26 cellular contexts compared by ENCODE assay signal in the genomic region with DNA sequence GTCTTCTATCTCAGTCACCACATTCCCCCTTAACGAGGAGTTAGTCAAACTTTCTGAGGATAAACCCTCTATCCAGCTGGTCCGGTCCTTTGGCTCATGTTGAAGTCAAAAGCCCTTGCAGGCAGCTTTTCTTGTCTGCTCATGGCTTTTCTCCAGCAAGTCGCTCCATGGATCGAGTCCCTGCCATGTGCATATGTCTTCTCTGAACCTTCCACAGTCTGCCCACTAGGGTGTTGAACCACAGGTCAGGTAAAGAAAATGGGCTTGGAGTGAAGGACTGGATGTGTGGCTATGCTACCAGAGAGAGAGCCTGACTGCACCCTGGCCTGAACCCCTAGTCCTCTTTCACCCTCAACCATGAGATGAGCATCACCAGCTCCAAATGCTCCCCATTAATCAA.
DNase-seq lines count a peak whose midpoint lies in the region; FAIRE-seq and TF ChIP-seq lines count a peak whose summit lies in the region.
"Had no signal": no experiment of that assay in that cellular context is flagged by ENCODE, and none has a peak within 500 bp of the region (broad histone marks: within the 10 kb centered on the region; RNA-seq: fewer than 3 reads in every experiment).

No MANE protein-coding gene starts in this region.

- H3K9me3 Mint-ChIP-seq in activated T-cell treated with anti-CD3 and anti-CD28 coated beads, Interleukin-2, amount 50 U/mL, for 24 hours, result no peaks in the 10 kb centered on the region
- H3K9me3 Mint-ChIP-seq: CD8-positive, alpha-beta T cell had no signal

- in situ Hi-C loops in astrocyte of the spinal cord (cut with HindIII; ENCODE audit: low sequenced_read_pairs), result no loop called here

- peak; percentile 5 for TF ChIP-seq CTCF in astrocyte of the spinal cord (IDR thresholded peaks at IDR 0.05; ENCODE audit: low read depth, low read length)

- DNase-seq in activated T-cell treated with anti-CD3 and anti-CD28 coated beads, Interleukin-2, amount 50 U/mL, for 24 hours, result peak; percentile 2
- DNase-seq in activated T-cell treated with anti-CD3 and anti-CD28 coated beads, Interleukin-2, amount 50 U/mL, for 48 hours, result no peak
- DNase-seq in astrocyte of the spinal cord (ENCODE audit: low read depth, low spot score) (no peak), islet precursor cell (peak; percentile 19), HTR-8/SVneo (ENCODE audit: insufficient read length, low spot score) (no peak), NOMO-1 (lab: John Stamatoyannopoulos, UW; ENCODE audit: unreplicated experiment in 2 of 2) (no peak)
- no peak for DNase-seq in effector CD8-positive, alpha-beta T cell (lab: John Stamatoyannopoulos, UW)
- DNase-seq: 8988T; CD8-positive, alpha-beta T cell; DMS 273 treated with DMSO at 0.1 percent for 48 hours; DMS79; EL; GF-D8; Kasumi-1; NCI-H1092 treated with DMSO at 0.1 percent for 48 hours; NCI-H1436 treated with DMSO at 0.1 percent for 48 hours; NCI-H187 treated with DMSO at 0.1 percent for 48 hours; NCI-H774; PC-9; Right ventricle myocardium superior had no signal

- H3K27ac Mint-ChIP-seq in activated T-cell treated with anti-CD3 and anti-CD28 coated beads, Interleukin-2, amount 50 U/mL, for 24 hours, result no peak overlapping the region
- H3K27ac Mint-ChIP-seq: CD8-positive, alpha-beta T cell had no signal

- no peak overlapping the region for H3K4me3 ChIP-seq in astrocyte of the spinal cord (ENCODE audit: low read depth, low read length)
- H3K4me3 ChIP-seq: BLaER1 treated with 17β-estradiol and CSF1 and Interleukin-3, amounts not matched to agents 10 nM and 100 nM; PC-9; SJSA1 had no signal

- FAIRE-seq in HTR-8/SVneo (lab: Jason Lieb, UNC), result no peak
- FAIRE-seq: GM12891, GM19239, H54, HepG2 had no signal

- peaks cover 3% of the 10 kb centered on the region for H3K4me1 Mint-ChIP-seq in activated T-cell treated with anti-CD3 and anti-CD28 coated beads, Interleukin-2, amount 50 U/mL, for 24 hours (ENCODE audit: low read depth)

- H3K4me3 Mint-ChIP-seq in activated T-cell treated with anti-CD3 and anti-CD28 coated beads, Interleukin-2, amount 50 U/mL, for 24 hours, result no peak overlapping the region
- H3K4me3 Mint-ChIP-seq: CD8-positive, alpha-beta T cell had no signal

- no peaks in the 10 kb centered on the region for H3K36me3 Mint-ChIP-seq in activated T-cell treated with anti-CD3 and anti-CD28 coated beads, Interleukin-2, amount 50 U/mL, for 24 hours (ENCODE audit: low read depth)
- H3K36me3 Mint-ChIP-seq: CD8-positive, alpha-beta T cell had no signal

- H3K27me3 Mint-ChIP-seq in activated T-cell treated with anti-CD3 and anti-CD28 coated beads, Interleukin-2, amount 50 U/mL, for 24 hours, result peaks cover 19% of the 10 kb centered on the region

Comparison
In these comparisons a context has a peak if more than half of its experiments do, and no peak if none do; other contexts are left out.
1. DNase-seq: peak in activated T-cell treated with anti-CD3 and anti-CD28 coated beads, Interleukin-2, amount 50 U/mL, for 24 hours (single experiment) and islet precursor cell (single experiment); none in activated T-cell treated with anti-CD3 and anti-CD28 coated beads, Interleukin-2, amount 50 U/mL, for 48 hours (0 of 2), astrocyte of the spinal cord (single experiment), HTR-8/SVneo (single experiment), NOMO-1 (0 of 2) and effector CD8-positive, alpha-beta T cell (single experiment).